Comparison of ENCODE assay signal across 24 cellular contexts in genomic region chr6:20712011-20712410, GRCh38.
DNase-seq lines count a peak whose midpoint lies in the region; ATAC-seq and TF ChIP-seq lines count a peak whose summit lies in the region.
"Had no signal": no experiment of that assay in that cellular context is flagged by ENCODE, and none has a peak within 500 bp of the region (broad histone marks: within the 10 kb centered on the region; RNA-seq: fewer than 3 reads in every experiment).

No MANE protein-coding gene starts in this region.

- H3K4me3 Mint-ChIP-seq in stimulated activated effector memory CD8-positive, alpha-beta T cell treated with anti-CD3 and anti-CD28 coated beads, Interleukin-12 subunit alpha, Interleukin-12 subunit beta, amount 100 ng/mL, for 72 hours: no peak overlapping the region
- no peak overlapping the region for H3K4me3 Mint-ChIP-seq in progenitor cell of endocrine pancreas (ENCODE audit: low read depth)
- H3K4me3 Mint-ChIP-seq: CD8-positive, alpha-beta memory T cell; IgD-negative memory B cell; type B pancreatic cell had no signal

- no peaks in the 10 kb centered on the region for H3K27me3 Mint-ChIP-seq in progenitor cell of endocrine pancreas
- H3K27me3 Mint-ChIP-seq: CD8-positive, alpha-beta memory T cell; IgD-negative memory B cell; type B pancreatic cell had no signal

- ATAC-seq in stimulated activated effector memory CD8-positive, alpha-beta T cell treated with anti-CD3 and anti-CD28 coated beads, Interleukin-12 subunit alpha, Interleukin-12 subunit beta, amount 100 ng/mL, for 72 hours: no peak
- no peak for ATAC-seq in psoas muscle
- ATAC-seq: body of pancreas, left colon had no signal

- DNase-seq in NCI-H82 (lab: John Stamatoyannopoulos, UW) (peak; percentile 60), NCI-H82 treated with DMSO at 0.1 percent for 48 hours (lab: John Stamatoyannopoulos, UW; ENCODE audit: unreplicated experiment) (no peak), NCI-H1105 treated with DMSO at 0.1 percent for 48 hours (lab: John Stamatoyannopoulos, UW) (peak; percentile 85), choroid plexus epithelial cell (ENCODE audit: low read depth) (peak; percentile 49), progenitor cell of endocrine pancreas (ENCODE audit: low spot score, unreplicated experiment) (no peak), NCI-H187 treated with DMSO at 0.1 percent for 48 hours (lab: John Stamatoyannopoulos, UW) (no peak), psoas muscle (no peak)
- no peak for DNase-seq in stimulated activated effector memory CD8-positive, alpha-beta T cell treated with anti-CD3 and anti-CD28 coated beads, Interleukin-12 subunit alpha, Interleukin-12 subunit beta, amount 100 ng/mL, for 72 hours (ENCODE audit: low spot score in 2 of 2)
- DNase-seq: activated naive CD4-positive, alpha-beta T cell; body of pancreas; CD8-positive, alpha-beta memory T cell; dorsolateral prefrontal cortex; esophagus squamous epithelium; GF-D8; H7; left colon; NCI-H1417 treated with DMSO at 0.1 percent for 48 hours; NK-92 treated with Interleukin-12 subunit alpha and Interleukin-12 subunit beta, amount 100 ng/mL, for 24 hours; SHP77; small intestine; stimulated activated naive CD4-positive, alpha-beta T cell treated with Interleukin-2 at 50 U/mL for 16 hours; T-helper 2 cell had no signal

- H3K9me3 ChIP-seq in psoas muscle: no peaks in the 10 kb centered on the region
- H3K9me3 ChIP-seq: body of pancreas, esophagus squamous epithelium had no signal

- H3K27ac ChIP-seq in psoas muscle: no peak overlapping the region
- H3K27ac ChIP-seq: body of pancreas, dorsolateral prefrontal cortex, esophagus squamous epithelium had no signal

- H3K4me1 ChIP-seq in psoas muscle: peaks cover 12% of the 10 kb centered on the region

- no peaks in the 10 kb centered on the region for H3K27me3 ChIP-seq in psoas muscle (ENCODE audit: insufficient read depth in 3 of 3, low read length in 2 of 3)
- H3K27me3 ChIP-seq: body of pancreas, dorsolateral prefrontal cortex, esophagus squamous epithelium had no signal

- WGBS in psoas muscle, 3 donors: 34 to 62% (median 41%) methylated on average over 2 of the region's 2 CpGs

- no peaks in the 10 kb centered on the region for H3K9me3 Mint-ChIP-seq in stimulated activated effector memory CD8-positive, alpha-beta T cell treated with anti-CD3 and anti-CD28 coated beads, Interleukin-12 subunit alpha, Interleukin-12 subunit beta, amount 100 ng/mL, for 72 hours
- H3K9me3 Mint-ChIP-seq in progenitor cell of endocrine pancreas (ENCODE audit: low read depth): no peaks in the 10 kb centered on the region
- H3K9me3 Mint-ChIP-seq: CD8-positive, alpha-beta memory T cell; IgD-negative memory B cell had no signal

- peaks cover 24% of the 10 kb centered on the region for H3K4me1 Mint-ChIP-seq in stimulated activated effector memory CD8-positive, alpha-beta T cell treated with anti-CD3 and anti-CD28 coated beads, Interleukin-12 subunit alpha, Interleukin-12 subunit beta, amount 100 ng/mL, for 72 hours
- peaks cover 20% of the 10 kb centered on the region for H3K4me1 Mint-ChIP-seq in progenitor cell of endocrine pancreas (ENCODE audit: low read depth)

- H3K36me3 ChIP-seq in psoas muscle (ENCODE audit: insufficient read depth in 1 of 2, low read depth in 1 of 2): no peaks in the 10 kb centered on the region
- H3K36me3 ChIP-seq: esophagus squamous epithelium had no signal

- H3K27ac Mint-ChIP-seq in stimulated activated effector memory CD8-positive, alpha-beta T cell treated with anti-CD3 and anti-CD28 coated beads, Interleukin-12 subunit alpha, Interleukin-12 subunit beta, amount 100 ng/mL, for 72 hours: peak overlapping the region; percentile 38
- no peak overlapping the region for H3K27ac Mint-ChIP-seq in progenitor cell of endocrine pancreas
- H3K27ac Mint-ChIP-seq: type B pancreatic cell had no signal

- H3K36me3 Mint-ChIP-seq in stimulated activated effector memory CD8-positive, alpha-beta T cell treated with anti-CD3 and anti-CD28 coated beads, Interleukin-12 subunit alpha, Interleukin-12 subunit beta, amount 100 ng/mL, for 72 hours: no peaks in the 10 kb centered on the region
- no peaks in the 10 kb centered on the region for H3K36me3 Mint-ChIP-seq in progenitor cell of endocrine pancreas (ENCODE audit: insufficient read depth)
- H3K36me3 Mint-ChIP-seq: type B pancreatic cell had no signal

- intact Hi-C loops in psoas muscle (cut with DNase I): no loop called here

- TF ChIP-seq CTCF in choroid plexus epithelial cell (conservative IDR thresholded peaks at IDR 0.05; ENCODE audit: low read depth, low read length) (no peak), progenitor cell of endocrine pancreas (IDR thresholded peaks at IDR 0.05; ENCODE audit: unreplicated experiment) (no peak), psoas muscle (IDR thresholded peaks at IDR 0.05) (no peak)

- H3K4me3 ChIP-seq in choroid plexus epithelial cell (ENCODE audit: low read depth, low read length) (no peak overlapping the region), psoas muscle (no peak overlapping the region)
- H3K4me3 ChIP-seq: body of pancreas, dorsolateral prefrontal cortex, esophagus squamous epithelium had no signal

Comparison
In these comparisons a context has a peak if more than half of its experiments do, and no peak if none do; other contexts are left out.
1. DNase-seq: peak in NCI-H82 (single experiment), NCI-H1105 treated with DMSO at 0.1 percent for 48 hours (single experiment) and choroid plexus epithelial cell (single experiment); none in NCI-H82 treated with DMSO at 0.1 percent for 48 hours (single experiment), stimulated activated effector memory CD8-positive, alpha-beta T cell treated with anti-CD3 and anti-CD28 coated beads, Interleukin-12 subunit alpha, Interleukin-12 subunit beta, amount 100 ng/mL, for 72 hours (0 of 2), progenitor cell of endocrine pancreas (single experiment), NCI-H187 treated with DMSO at 0.1 percent for 48 hours (single experiment) and psoas muscle (0 of 2).